ENCODE assay signal across 1 cellular context in the genomic region with DNA sequence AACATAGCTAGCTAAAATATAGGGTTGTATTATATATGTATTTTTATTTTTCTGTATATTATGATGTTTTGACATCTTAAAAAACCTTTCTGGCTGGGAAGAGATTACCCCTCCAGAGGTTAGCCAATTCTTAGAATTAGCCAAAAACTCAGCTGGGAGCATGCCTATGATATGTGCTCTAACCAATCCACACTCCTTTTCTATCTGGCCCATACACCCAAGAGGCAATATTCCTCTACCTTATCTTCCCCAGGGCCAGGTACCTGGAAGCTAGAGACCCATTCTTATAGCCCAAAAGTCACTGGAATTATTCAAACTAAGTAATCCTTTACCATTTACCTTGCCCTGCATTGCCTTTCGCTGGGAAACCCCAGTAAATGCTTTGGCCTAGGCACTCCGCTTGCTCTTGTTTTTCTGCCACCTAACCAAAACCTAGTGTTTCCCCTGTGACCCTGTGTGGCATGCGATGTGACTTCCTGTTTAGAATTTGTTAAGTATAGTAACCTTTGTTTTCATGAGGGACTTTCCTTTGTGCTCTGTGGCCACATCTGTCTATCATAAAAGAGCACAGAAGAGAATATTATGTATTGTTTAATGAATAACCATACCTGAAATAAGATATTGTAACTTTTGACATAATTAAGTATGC.
TF ChIP-seq lines count a peak whose summit lies in the region.

No MANE protein-coding gene starts in this region.

TF ChIP-seq in GM23338, 12 proteins besides CTCF, POLR2A, EP300 and RAD21 (continued from another document):
- TF ChIP-seq, protein P1, sequence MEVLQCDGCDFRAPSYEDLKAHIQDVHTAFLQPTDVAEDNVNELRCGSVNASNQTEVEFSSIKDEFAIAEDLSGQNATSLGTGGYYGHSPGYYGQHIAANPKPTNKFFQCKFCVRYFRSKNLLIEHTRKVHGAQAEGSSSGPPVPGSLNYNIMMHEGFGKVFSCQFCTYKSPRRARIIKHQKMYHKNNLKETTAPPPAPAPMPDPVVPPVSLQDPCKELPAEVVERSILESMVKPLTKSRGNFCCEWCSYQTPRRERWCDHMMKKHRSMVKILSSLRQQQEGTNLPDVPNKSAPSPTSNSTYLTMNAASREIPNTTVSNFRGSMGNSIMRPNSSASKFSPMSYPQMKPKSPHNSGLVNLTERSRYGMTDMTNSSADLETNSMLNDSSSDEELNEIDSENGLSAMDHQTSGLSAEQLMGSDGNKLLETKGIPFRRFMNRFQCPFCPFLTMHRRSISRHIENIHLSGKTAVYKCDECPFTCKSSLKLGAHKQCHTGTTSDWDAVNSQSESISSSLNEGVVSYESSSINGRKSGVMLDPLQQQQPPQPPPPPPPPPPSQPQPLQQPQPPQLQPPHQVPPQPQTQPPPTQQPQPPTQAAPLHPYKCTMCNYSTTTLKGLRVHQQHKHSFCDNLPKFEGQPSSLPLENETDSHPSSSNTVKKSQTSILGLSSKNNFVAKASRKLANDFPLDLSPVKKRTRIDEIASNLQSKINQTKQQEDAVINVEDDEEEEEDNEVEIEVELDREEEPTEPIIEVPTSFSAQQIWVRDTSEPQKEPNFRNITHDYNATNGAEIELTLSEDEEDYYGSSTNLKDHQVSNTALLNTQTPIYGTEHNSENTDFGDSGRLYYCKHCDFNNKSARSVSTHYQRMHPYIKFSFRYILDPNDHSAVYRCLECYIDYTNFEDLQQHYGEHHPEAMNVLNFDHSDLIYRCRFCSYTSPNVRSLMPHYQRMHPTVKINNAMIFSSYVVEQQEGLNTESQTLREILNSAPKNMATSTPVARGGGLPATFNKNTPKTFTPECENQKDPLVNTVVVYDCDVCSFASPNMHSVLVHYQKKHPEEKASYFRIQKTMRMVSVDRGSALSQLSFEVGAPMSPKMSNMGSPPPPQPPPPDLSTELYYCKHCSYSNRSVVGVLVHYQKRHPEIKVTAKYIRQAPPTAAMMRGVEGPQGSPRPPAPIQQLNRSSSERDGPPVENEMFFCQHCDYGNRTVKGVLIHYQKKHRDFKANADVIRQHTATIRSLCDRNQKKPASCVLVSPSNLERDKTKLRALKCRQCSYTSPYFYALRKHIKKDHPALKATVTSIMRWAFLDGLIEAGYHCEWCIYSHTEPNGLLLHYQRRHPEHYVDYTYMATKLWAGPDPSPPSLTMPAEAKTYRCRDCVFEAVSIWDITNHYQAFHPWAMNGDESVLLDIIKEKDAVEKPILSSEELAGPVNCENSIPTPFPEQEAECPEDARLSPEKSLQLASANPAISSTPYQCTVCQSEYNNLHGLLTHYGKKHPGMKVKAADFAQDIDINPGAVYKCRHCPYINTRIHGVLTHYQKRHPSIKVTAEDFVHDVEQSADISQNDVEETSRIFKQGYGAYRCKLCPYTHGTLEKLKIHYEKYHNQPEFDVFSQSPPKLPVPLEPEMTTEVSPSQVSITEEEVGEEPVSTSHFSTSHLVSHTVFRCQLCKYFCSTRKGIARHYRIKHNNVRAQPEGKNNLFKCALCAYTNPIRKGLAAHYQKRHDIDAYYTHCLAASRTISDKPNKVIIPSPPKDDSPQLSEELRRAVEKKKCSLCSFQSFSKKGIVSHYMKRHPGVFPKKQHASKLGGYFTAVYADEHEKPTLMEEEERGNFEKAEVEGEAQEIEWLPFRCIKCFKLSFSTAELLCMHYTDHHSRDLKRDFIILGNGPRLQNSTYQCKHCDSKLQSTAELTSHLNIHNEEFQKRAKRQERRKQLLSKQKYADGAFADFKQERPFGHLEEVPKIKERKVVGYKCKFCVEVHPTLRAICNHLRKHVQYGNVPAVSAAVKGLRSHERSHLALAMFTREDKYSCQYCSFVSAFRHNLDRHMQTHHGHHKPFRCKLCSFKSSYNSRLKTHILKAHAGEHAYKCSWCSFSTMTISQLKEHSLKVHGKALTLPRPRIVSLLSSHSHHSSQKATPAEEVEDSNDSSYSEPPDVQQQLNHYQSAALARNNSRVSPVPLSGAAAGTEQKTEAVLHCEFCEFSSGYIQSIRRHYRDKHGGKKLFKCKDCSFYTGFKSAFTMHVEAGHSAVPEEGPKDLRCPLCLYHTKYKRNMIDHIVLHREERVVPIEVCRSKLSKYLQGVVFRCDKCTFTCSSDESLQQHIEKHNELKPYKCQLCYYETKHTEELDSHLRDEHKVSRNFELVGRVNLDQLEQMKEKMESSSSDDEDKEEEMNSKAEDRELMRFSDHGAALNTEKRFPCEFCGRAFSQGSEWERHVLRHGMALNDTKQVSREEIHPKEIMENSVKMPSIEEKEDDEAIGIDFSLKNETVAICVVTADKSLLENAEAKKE (CRISPR knock-in tag; IDR thresholded peaks at IDR 0.05) = no peak
- no peak for TF ChIP-seq JUNB (IDR thresholded peaks at IDR 0.05; ENCODE audit: unreplicated experiment)
- TF ChIP-seq STAT1 (IDR thresholded peaks at IDR 0.05; ENCODE audit: unreplicated experiment) = no peak
